Comparison of ENCODE assay signal across 17 cellular contexts in the genomic region with DNA sequence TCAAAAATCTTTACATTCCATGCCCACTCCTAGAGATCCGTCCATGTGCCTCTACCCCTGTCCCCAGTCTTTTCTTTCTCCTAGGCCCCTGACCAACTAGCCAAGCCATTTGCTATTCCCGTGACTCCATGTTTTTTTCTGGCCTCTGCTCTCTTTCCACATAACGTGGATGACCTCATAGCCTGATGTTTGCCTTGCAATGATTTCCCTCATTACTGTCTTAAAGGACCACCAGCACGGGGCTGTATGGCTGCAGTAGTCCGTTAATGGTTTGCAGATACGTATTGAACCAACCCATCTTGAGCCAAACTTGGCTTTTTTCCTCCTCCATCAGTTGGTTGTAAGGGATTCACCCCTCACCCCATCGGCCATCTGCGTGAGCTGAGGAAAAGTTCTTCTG.
A peak's percentile ranks its signal among the peaks of the same experiment; 100 is the strongest.
DNase-seq lines count a peak whose midpoint lies in the region; ATAC-seq and TF ChIP-seq lines count a peak whose summit lies in the region.
"Had no signal": no experiment of that assay in that cellular context is flagged by ENCODE, and none has a peak within 500 bp of the region (broad histone marks: within the 10 kb centered on the region; RNA-seq: fewer than 3 reads in every experiment).

No MANE protein-coding gene starts in this region.

- 98% methylated on average over 8 of the region's 8 CpGs for WGBS in mesenchymal stem cell

- no peak overlapping the region for H3K4ac ChIP-seq in mesenchymal stem cell (ENCODE audit: low read depth in 1 of 2, low read length in 2 of 2)

- no peak overlapping the region for H3K23ac ChIP-seq in mesenchymal stem cell (ENCODE audit: low read length in 2 of 2)

- no peak overlapping the region for H2BK120ac ChIP-seq in mesenchymal stem cell (ENCODE audit: low read depth, low read length)

- H3K36me3 ChIP-seq in mesenchymal stem cell (ENCODE audit: control insufficient read depth in 1 of 2, insufficient read depth in 2 of 2, low read depth in 1 of 2, low read length in 2 of 2): no peaks in the 10 kb centered on the region
- no peaks in the 10 kb centered on the region for H3K36me3 ChIP-seq in A673 (ENCODE audit: insufficient read depth, low read length, poor library complexity, severe bottlenecking)
- H3K36me3 ChIP-seq: BLaER1, HAP-1 had no signal

- no peak for ATAC-seq in HG03108 (IDR thresholded peaks at IDR 0.05; ENCODE audit: unreplicated experiment)
- ATAC-seq: A549, GM23338, K562 had no signal

- CTCF ChIA-PET in A673 (lab: Charles Lee): interaction anchor here (0.6 kb wide), 1 partner anchor 337 kb away, joined by 3 read pairs; no protein-coding TSS in a partner anchor

- H2BK15ac ChIP-seq in mesenchymal stem cell (ENCODE audit: low read depth, poor library complexity, severe bottlenecking): no peak overlapping the region

- TF ChIP-seq CTCF in coronary artery (IDR thresholded peaks at IDR 0.05): no peak
- TF ChIP-seq CTCF in A673 (conservative IDR thresholded peaks at IDR 0.05; ENCODE audit: low read depth, low read length): no peak

- no TSS peak for BruUV-seq in A673 (replicated peaks; lab: Mats Ljungman, UMichigan)

- POLR2A ChIA-PET in A673 (lab: Charles Lee; ENCODE audit: low non-redundant PET): interaction anchor here (0.6 kb wide), 1 partner anchor 203 kb away, joined by 3 read pairs; no protein-coding TSS in a partner anchor

- H4K91ac ChIP-seq in mesenchymal stem cell (ENCODE audit: low read length): peak overlapping the region; percentile 43

- no peak overlapping the region for H2BK5ac ChIP-seq in mesenchymal stem cell (ENCODE audit: low read depth, low read length, poor library complexity, severe bottlenecking)

- no peak overlapping the region for H2AK5ac ChIP-seq in mesenchymal stem cell (ENCODE audit: low read length, severe bottlenecking)

- H3K4me1 ChIP-seq in mesenchymal stem cell (ENCODE audit: control insufficient read depth, insufficient read depth, low read depth, low read length) (no peaks in the 10 kb centered on the region), A673 (ENCODE audit: insufficient read depth, low read length, poor library complexity, severe bottlenecking) (peaks cover 13% of the 10 kb centered on the region)
- H3K4me1 ChIP-seq: A549, BLaER1 had no signal

- H3K4me3 ChIP-seq in coronary artery (no peak overlapping the region), mesenchymal stem cell (ENCODE audit: insufficient read depth in 1 of 2, low read depth in 1 of 2, low read length in 2 of 2) (no peak overlapping the region), A673 (ENCODE audit: low read depth, low read length, poor library complexity, severe bottlenecking) (no peak overlapping the region)
- H3K4me3 ChIP-seq: A549, BLaER1, GM23338, HAP-1, K562 had no signal

- H2AFZ ChIP-seq in mesenchymal stem cell (ENCODE audit: low read depth, low read length): no peak overlapping the region
- H2AFZ ChIP-seq: GM23338 had no signal

- H3K27ac ChIP-seq in coronary artery (no peak overlapping the region), mesenchymal stem cell (ENCODE audit: low read length, poor library complexity, severe bottlenecking) (no peak overlapping the region), A673 (ENCODE audit: low read depth, low read length, poor library complexity, severe bottlenecking) (no peak overlapping the region)
- H3K27ac ChIP-seq: 22Rv1, A549, BLaER1 had no signal

- no peak overlapping the region for H3K4me2 ChIP-seq in mesenchymal stem cell (ENCODE audit: low read length, poor library complexity, severe bottlenecking)
- H3K4me2 ChIP-seq: A549, BLaER1, GM23338 had no signal

- H3K9ac ChIP-seq in mesenchymal stem cell (ENCODE audit: low read length): no peak overlapping the region
- H3K9ac ChIP-seq: BLaER1 had no signal

- H3K27me3 ChIP-seq in mesenchymal stem cell (ENCODE audit: control insufficient read depth in 1 of 2, insufficient read depth in 1 of 2, low read length in 2 of 2) (no peaks in the 10 kb centered on the region), A673 (replicated peaks; ENCODE audit: insufficient read depth, low read depth, low read length, poor library complexity) (no peaks in the 10 kb centered on the region)
- H3K27me3 ChIP-seq: BLaER1 had no signal

- peak; percentile 32 for DNase-seq in activated CD8-positive, alpha-beta memory T cell treated with anti-CD3 and anti-CD28 coated beads for 24 hours
- DNase-seq in activated CD8-positive, alpha-beta memory T cell treated with anti-CD3 and anti-CD28 coated beads, Interleukin-2, amount 50 U/mL, for 4 hours: no peak
- DNase-seq in coronary artery (ENCODE audit: low spot score) (peak; percentile 16), mesenchymal stem cell (no peak), A673 (ENCODE audit: low spot score) (no peak), NCI-H2107 treated with DMSO at 0.1 percent for 48 hours (lab: John Stamatoyannopoulos, UW; ENCODE audit: unreplicated experiment) (no peak)
- DNase-seq: CD4-positive, alpha-beta memory T cell; DMS153; DMS79; GDM1 had no signal

- H3K9me3 ChIP-seq in mesenchymal stem cell (ENCODE audit: control insufficient read depth, low read length): no peaks in the 10 kb centered on the region
- no peaks in the 10 kb centered on the region for H3K9me3 ChIP-seq in A673 (ENCODE audit: low read depth, low read length, poor library complexity, severe bottlenecking)
- H3K9me3 ChIP-seq: A549, HAP-1 had no signal

- no peak overlapping the region for H3K14ac ChIP-seq in mesenchymal stem cell (ENCODE audit: low read length in 2 of 2)

- H3K18ac ChIP-seq in mesenchymal stem cell (ENCODE audit: low read depth in 1 of 2, low read length in 2 of 2): no peak overlapping the region

- H4K8ac ChIP-seq in mesenchymal stem cell (ENCODE audit: low read length): no peak overlapping the region

- no peak overlapping the region for H2BK12ac ChIP-seq in mesenchymal stem cell (ENCODE audit: low read length in 2 of 2)

- H3K79me1 ChIP-seq in mesenchymal stem cell (replicated peaks; ENCODE audit: low read length, poor library complexity, severe bottlenecking): no peaks in the 10 kb centered on the region

- intact Hi-C loops in A673 (cut with micrococcal nuclease; ENCODE audit: unreplicated experiment): no loop called here

Comparison
In these comparisons a context has a peak if more than half of its experiments do, and no peak if none do; other contexts are left out.
1. DNase-seq: peak in activated CD8-positive, alpha-beta memory T cell treated with anti-CD3 and anti-CD28 coated beads for 24 hours (single experiment) and coronary artery (single experiment); none in activated CD8-positive, alpha-beta memory T cell treated with anti-CD3 and anti-CD28 coated beads, Interleukin-2, amount 50 U/mL, for 4 hours (single experiment), mesenchymal stem cell (single experiment), A673 (single experiment) and NCI-H2107 treated with DMSO at 0.1 percent for 48 hours (single experiment).